In the genomic region with DNA sequence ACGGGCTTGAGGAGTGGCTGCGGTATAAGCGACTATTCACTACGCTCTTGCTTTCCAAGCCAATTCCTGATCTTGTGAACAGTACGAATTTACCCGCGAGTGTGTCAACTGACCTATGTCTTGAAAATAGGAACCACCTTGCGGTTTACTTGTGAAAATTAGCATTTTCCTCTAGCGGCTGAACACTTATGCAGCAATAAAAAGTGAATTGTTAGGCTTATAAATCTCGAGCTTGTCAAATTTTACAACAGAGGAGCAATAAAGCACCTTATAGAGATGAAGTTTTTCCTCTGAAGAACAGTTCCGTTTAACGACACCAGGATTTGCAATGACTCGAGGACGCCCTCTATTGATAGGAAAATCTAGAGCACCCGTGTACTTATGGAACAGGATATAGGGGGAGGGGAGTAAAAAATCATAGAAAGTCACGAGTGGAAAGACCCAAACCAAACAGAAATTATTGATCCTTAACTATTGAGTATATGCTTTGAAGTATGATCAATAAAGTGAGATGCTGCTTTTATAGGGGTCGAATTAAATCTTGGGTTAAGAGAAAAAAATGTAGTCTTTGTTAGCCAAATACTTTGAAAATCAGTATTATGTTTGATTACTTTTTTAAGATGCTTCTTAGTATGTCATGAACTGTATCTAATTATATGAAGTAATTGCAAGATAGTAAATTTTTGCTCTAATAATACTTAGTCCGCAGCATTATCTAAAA, we compare ENCODE assay signal across 8 cellular contexts. TPM values are rescaled to one million over a fixed set of nuclear protein-coding genes. Genes with fewer than 3 reads are reported as not detected.
DNase-seq lines count a peak whose midpoint lies in the region; ATAC-seq and TF ChIP-seq lines count a peak whose summit lies in the region.

No MANE protein-coding gene starts in this region.

- H3K36me3 Mint-ChIP-seq in HFFc6 (ENCODE audit: low read depth) (peaks cover 59% of the 10 kb centered on the region), WTC11 (peaks cover 21% of the 10 kb centered on the region)
- H3K36me3 Mint-ChIP-seq in stimulated activated memory B cell treated with anti-CD40 and anti-IgM and Interleukin-4, amounts not matched to agents 10 μg/mL and 1 μg/mL and 100 μg/mL, for 72 hours = no peaks in the 10 kb centered on the region

- H3K27me3 Mint-ChIP-seq in HFFc6 (ENCODE audit: insufficient read depth) (peaks cover 40% of the 10 kb centered on the region), WTC11 (ENCODE audit: low read depth) (peaks cover 9% of the 10 kb centered on the region)
- peaks cover 19% of the 10 kb centered on the region for H3K27me3 Mint-ChIP-seq in stimulated activated memory B cell treated with anti-CD40 and anti-IgM and Interleukin-4, amounts not matched to agents 10 μg/mL and 1 μg/mL and 100 μg/mL, for 72 hours

- DNase-seq in DMS114 treated with DMSO at 0.1 percent for 48 hours (lab: John Stamatoyannopoulos, UW; ENCODE audit: unreplicated experiment) (peak; percentile 90), HFFc6 (peak; percentile 93), NCI-H2227 treated with DMSO at 0.1 percent for 48 hours (lab: John Stamatoyannopoulos, UW) (peak; percentile 80), WTC11 (ENCODE audit: low spot score) (peak; percentile 49), lung microvascular endothelial cell (ENCODE audit: low read depth in 2 of 2) (peak; percentile 90 to 94)
- peak; percentile 51 for DNase-seq in effector CD4-positive, alpha-beta T cell

- H3K9me3 Mint-ChIP-seq in HFFc6 (peaks cover 29% of the 10 kb centered on the region), WTC11 (no peaks in the 10 kb centered on the region)
- H3K9me3 Mint-ChIP-seq in stimulated activated memory B cell treated with anti-CD40 and anti-IgM and Interleukin-4, amounts not matched to agents 10 μg/mL and 1 μg/mL and 100 μg/mL, for 72 hours = no peaks in the 10 kb centered on the region

- TF ChIP-seq CTCF in HFFc6 (IDR thresholded peaks at IDR 0.05) (peak; percentile 94), WTC11 (IDR thresholded peaks at IDR 0.05) (peak; percentile 57)

- POLR2A ChIA-PET in WTC11 (lab: Charles Lee) = interaction anchor here (0.9 kb wide), 1 partner anchor 25 kb away, joined by 3 read pairs; no protein-coding TSS in a partner anchor

- H3K27ac Mint-ChIP-seq in HFFc6 = peak overlapping the region; percentile 99
- H3K27ac Mint-ChIP-seq in WTC11 = no peak overlapping the region
- H3K27ac Mint-ChIP-seq in stimulated activated memory B cell treated with anti-CD40 and anti-IgM and Interleukin-4, amounts not matched to agents 10 μg/mL and 1 μg/mL and 100 μg/mL, for 72 hours = no peak overlapping the region

- H3K4me1 Mint-ChIP-seq in HFFc6 (ENCODE audit: low read depth) = peaks cover 31% of the 10 kb centered on the region
- H3K4me1 Mint-ChIP-seq in WTC11 = peaks cover 58% of the 10 kb centered on the region
- peaks cover 69% of the 10 kb centered on the region for H3K4me1 Mint-ChIP-seq in stimulated activated memory B cell treated with anti-CD40 and anti-IgM and Interleukin-4, amounts not matched to agents 10 μg/mL and 1 μg/mL and 100 μg/mL, for 72 hours

- H3K4me3 Mint-ChIP-seq in HFFc6 = peak overlapping the region; percentile 100
- peak overlapping the region; percentile 94 for H3K4me3 Mint-ChIP-seq in WTC11
- H3K4me3 Mint-ChIP-seq in stimulated activated memory B cell treated with anti-CD40 and anti-IgM and Interleukin-4, amounts not matched to agents 10 μg/mL and 1 μg/mL and 100 μg/mL, for 72 hours = peak overlapping the region; percentile 88

- CTCF ChIA-PET in WTC11 (lab: Charles Lee) = interaction anchor here (0.6 to 4.5 kb wide), 4 partner anchors 24 to 60 kb away, joined by 3 to 57 read pairs (median 8); no protein-coding TSS in a partner anchor

- no peak for ATAC-seq in WTC11
- ATAC-seq in stimulated activated memory B cell treated with anti-CD40 and anti-IgM and Interleukin-4, amounts not matched to agents 10 μg/mL and 1 μg/mL and 100 μg/mL, for 72 hours = no peak
- no peak for ATAC-seq in HG03439 (IDR thresholded peaks at IDR 0.05; ENCODE audit: unreplicated experiment)

TF ChIP-seq in WTC11, 78 proteins besides CTCF, POLR2A, EP300 and RAD21:
- TF ChIP-seq ETV6 (CRISPR knock-in tag; IDR thresholded peaks at IDR 0.05) (no peak), PRDM15 (CRISPR knock-in tag; IDR thresholded peaks at IDR 0.05) (no peak), ZNF281 (CRISPR knock-in tag; IDR thresholded peaks at IDR 0.05) (no peak)
- TF ChIP-seq, protein P1, sequence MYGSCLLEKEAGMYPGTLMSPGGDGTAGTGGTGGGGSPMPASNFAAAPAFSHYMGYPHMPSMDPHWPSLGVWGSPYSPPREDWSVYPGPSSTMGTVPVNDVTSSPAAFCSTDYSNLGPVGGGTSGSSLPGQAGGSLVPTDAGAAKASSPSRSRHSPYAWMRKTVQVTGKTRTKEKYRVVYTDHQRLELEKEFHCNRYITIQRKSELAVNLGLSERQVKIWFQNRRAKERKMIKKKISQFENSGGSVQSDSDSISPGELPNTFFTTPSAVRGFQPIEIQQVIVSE (CRISPR knock-in tag; IDR thresholded peaks at IDR 0.05; ENCODE audit: borderline replicate concordance) = no peak
- TF ChIP-seq, protein P2, sequence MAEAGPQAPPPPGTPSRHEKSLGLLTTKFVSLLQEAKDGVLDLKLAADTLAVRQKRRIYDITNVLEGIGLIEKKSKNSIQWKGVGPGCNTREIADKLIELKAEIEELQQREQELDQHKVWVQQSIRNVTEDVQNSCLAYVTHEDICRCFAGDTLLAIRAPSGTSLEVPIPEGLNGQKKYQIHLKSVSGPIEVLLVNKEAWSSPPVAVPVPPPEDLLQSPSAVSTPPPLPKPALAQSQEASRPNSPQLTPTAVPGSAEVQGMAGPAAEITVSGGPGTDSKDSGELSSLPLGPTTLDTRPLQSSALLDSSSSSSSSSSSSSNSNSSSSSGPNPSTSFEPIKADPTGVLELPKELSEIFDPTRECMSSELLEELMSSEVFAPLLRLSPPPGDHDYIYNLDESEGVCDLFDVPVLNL (CRISPR knock-in tag; IDR thresholded peaks at IDR 0.05; ENCODE audit: borderline replicate concordance, low read depth) = no peak
TF ChIP-seq in WTC11: peak in this region for 0.

RNA-seq across cellular contexts. Expression of gene RGMB, which starts 1.9 kb away (rescaled TPM):
- total RNA-seq in HFFc6 (2021; fragmentation: NEBNext Ultra II Directional; extraction: Animal tissue kit (Norgen Biotek cat#: 25700)) = 100 to 1,000 TPM; 219 to 288 (median 235) TPM
- total RNA-seq in WTC11 (2021) (33.0 to 40.7 TPM (median 40.0 TPM) in 3 replicates), lung microvascular endothelial cell (6.3 and 7.0 TPM in 2 replicates)
